ENCODE assay signal across 23 cellular contexts in genomic region chr16:84406006-84406963, GRCh38. TPM values are rescaled to one million over a fixed set of nuclear protein-coding genes. Genes with fewer than 3 reads are reported as not detected.
A peak's percentile ranks its signal among the peaks of the same experiment; 100 is the strongest.
DNase-seq lines count a peak whose midpoint lies in the region; ATAC-seq and TF ChIP-seq lines count a peak whose summit lies in the region.
"Had no signal": no experiment of that assay in that cellular context is flagged by ENCODE, and none has a peak within 500 bp of the region (broad histone marks: within the 10 kb centered on the region; RNA-seq: fewer than 3 reads in every experiment).

No MANE protein-coding gene starts in this region.

- H3K36me3 ChIP-seq in breast epithelium = no peaks in the 10 kb centered on the region
- no peaks in the 10 kb centered on the region for H3K36me3 ChIP-seq in testis (ENCODE audit: low read depth, missing control alignments)
- H3K36me3 ChIP-seq: tibial artery had no signal

- H3K27me3 ChIP-seq in breast epithelium (no peaks in the 10 kb centered on the region), testis (no peaks in the 10 kb centered on the region)

- POLR2A ChIA-PET in MCF 10A (lab: Yijun Ruan, JAX) = no interaction called here

- BruUV-seq in MCF 10A (replicated peaks; lab: Mats Ljungman, UMichigan) = no TSS peak

- no peak for ATAC-seq in activated CD4-positive, CD25-positive, alpha-beta regulatory T cell treated with anti-CD3 and anti-CD28 coated beads, Interleukin-2, amount 50 U/mL, for 24 hours
- ATAC-seq: stimulated activated effector memory CD8-positive, alpha-beta T cell treated with anti-CD3 and anti-CD28 coated beads, Interleukin-12 subunit alpha, Interleukin-12 subunit beta, amount 100 ng/mL, for 72 hours had no signal

- TF ChIP-seq POLR2A in breast epithelium (IDR thresholded peaks at IDR 0.05) (no peak), testis (IDR thresholded peaks at IDR 0.05) (no peak)

- no peaks in the 10 kb centered on the region for H3K4me1 ChIP-seq in breast epithelium
- no peaks in the 10 kb centered on the region for H3K4me1 ChIP-seq in testis
- H3K4me1 ChIP-seq: tibial artery had no signal

- H3K27ac Mint-ChIP-seq in MCF 10A (ENCODE audit: low read depth, unreplicated experiment) = no peak overlapping the region
- H3K27ac Mint-ChIP-seq: CD14-positive monocyte; memory B cell; nephron; stimulated activated effector memory CD8-positive, alpha-beta T cell treated with anti-CD3 and anti-CD28 coated beads, Interleukin-12 subunit alpha, Interleukin-12 subunit beta, amount 100 ng/mL, for 72 hours had no signal

- H3K27ac ChIP-seq in breast epithelium (no peak overlapping the region), testis (no peak overlapping the region)
- H3K27ac ChIP-seq: tibial artery had no signal

- peak overlapping the region in 2 of 3 donors; percentile 11 to 15 for H3K4me3 ChIP-seq in breast epithelium
- no peak overlapping the region for H3K4me3 ChIP-seq in testis
- H3K4me3 ChIP-seq: tibial artery had no signal

- CTCF ChIA-PET in MCF 10A (lab: Yijun Ruan, JAX) = interaction anchor here (0.6 kb wide), 1 partner anchor 18 kb away, joined by 4 read pairs; no protein-coding TSS in a partner anchor

- no peak overlapping the region for H3K4me3 Mint-ChIP-seq in MCF 10A (ENCODE audit: unreplicated experiment)
- H3K4me3 Mint-ChIP-seq: CD14-positive monocyte; memory B cell; nephron; stimulated activated effector memory CD8-positive, alpha-beta T cell treated with anti-CD3 and anti-CD28 coated beads, Interleukin-12 subunit alpha, Interleukin-12 subunit beta, amount 100 ng/mL, for 72 hours had no signal

- H3K9me3 ChIP-seq in breast epithelium = no peaks in the 10 kb centered on the region
- H3K9me3 ChIP-seq in testis = no peaks in the 10 kb centered on the region

- intact Hi-C loops in breast epithelium (cut with DNase I; ENCODE audit: low total_unique reads) = no loop called here
- intact Hi-C loops in MCF 10A (cut with micrococcal nuclease) = no loop called here
- intact Hi-C loops in testis (cut with DNase I; ENCODE audit: low total_unique reads) = no loop called here

- no peaks in the 10 kb centered on the region for H3K4me1 Mint-ChIP-seq in MCF 10A (ENCODE audit: insufficient read depth, unreplicated experiment)
- H3K4me1 Mint-ChIP-seq: CD14-positive monocyte; memory B cell; stimulated activated effector memory CD8-positive, alpha-beta T cell treated with anti-CD3 and anti-CD28 coated beads, Interleukin-12 subunit alpha, Interleukin-12 subunit beta, amount 100 ng/mL, for 72 hours had no signal

- TF ChIP-seq CTCF in breast epithelium (IDR thresholded peaks at IDR 0.05) (no peak), MCF 10A (IDR thresholded peaks at IDR 0.05; ENCODE audit: unreplicated experiment) (no peak), testis (IDR thresholded peaks at IDR 0.05) (no peak)

- WGBS in testis, 2 donors = 46 to 54% methylated on average over 14 to 16 of the region's 16 CpGs

- H3K36me3 Mint-ChIP-seq in MCF 10A (ENCODE audit: insufficient read depth, unreplicated experiment) = no peaks in the 10 kb centered on the region
- H3K36me3 Mint-ChIP-seq: CD14-positive monocyte; memory B cell; stimulated activated effector memory CD8-positive, alpha-beta T cell treated with anti-CD3 and anti-CD28 coated beads, Interleukin-12 subunit alpha, Interleukin-12 subunit beta, amount 100 ng/mL, for 72 hours had no signal

- DNase-seq in breast epithelium (ENCODE audit: low spot score in 2 of 2) = no peak
- no peak for DNase-seq in MCF 10A (ENCODE audit: unreplicated experiment)
- DNase-seq in cerebellar cortex (ENCODE audit: low spot score) = peak; percentile 16
- DNase-seq in medulla oblongata (ENCODE audit: extremely low spot score) = peak; percentile 92
- peak; percentile 34 for DNase-seq in testis
- no peak for DNase-seq in stimulated activated CD4-positive, alpha-beta T cell treated with anti-CD3 and anti-CD28 coated beads, Interleukin-1b, Interleukin-23, amount 100 ng/mL, for 48 hours
- DNase-seq in cortex of kidney (lab: John Stamatoyannopoulos, UW) = no peak
- DNase-seq: activated CD4-positive, CD25-positive, alpha-beta regulatory T cell treated with anti-CD3 and anti-CD28 coated beads, Interleukin-2, amount 50 U/mL, for 72 hours; DMS79; effector CD8-positive, alpha-beta T cell; islet precursor cell; KG1; NCI-H1092; NCI-H69; retina; T-helper 2 cell; tibial artery had no signal

- no peaks in the 10 kb centered on the region for H3K9me3 Mint-ChIP-seq in MCF 10A (ENCODE audit: unreplicated experiment)
- H3K9me3 Mint-ChIP-seq: memory B cell; stimulated activated effector memory CD8-positive, alpha-beta T cell treated with anti-CD3 and anti-CD28 coated beads, Interleukin-12 subunit alpha, Interleukin-12 subunit beta, amount 100 ng/mL, for 72 hours had no signal

- peaks cover 57% of the 10 kb centered on the region for H3K27me3 Mint-ChIP-seq in MCF 10A (ENCODE audit: insufficient read depth, unreplicated experiment)

RNA-seq across cellular contexts. Expression of gene ATP2C2, which starts 37.9 kb away (rescaled TPM):
- total RNA-seq in breast epithelium = 10 to 100 TPM in 1 of 3 donors, 1 to 10 TPM in 1, not detected in 1; 6.0 to 28.5 TPM
- not detected in 2 replicates for total RNA-seq in MCF 10A (2022)
- 1 to 10 TPM; 1.1 to 3.0 TPM for total RNA-seq in testis
- 5.8 TPM for polyA plus RNA-seq in testis (ENCODE audit: insufficient read depth, low read depth, low replicate concordance)
- total RNA-seq: H4 had no signal
- polyA plus RNA-seq: CD14-positive monocyte had no signal

Comparison
In these comparisons a context has a peak if more than half of its experiments do, and no peak if none do; other contexts are left out.
1. DNase-seq: peak in cerebellar cortex (single experiment), medulla oblongata (single experiment) and testis (single experiment); none in breast epithelium (0 of 2), MCF 10A (single experiment), stimulated activated CD4-positive, alpha-beta T cell treated with anti-CD3 and anti-CD28 coated beads, Interleukin-1b, Interleukin-23, amount 100 ng/mL, for 48 hours (single experiment) and cortex of kidney (single experiment).
2. H3K4me3 ChIP-seq: peak in breast epithelium (2 of 3); none in testis (0 of 2).